18 cellular contexts compared by ENCODE assay signal in genomic region chr1:53656062-53656915, GRCh38.
DNase-seq lines count a peak whose midpoint lies in the region; ATAC-seq and TF ChIP-seq lines count a peak whose summit lies in the region.
"Had no signal": no experiment of that assay in that cellular context is flagged by ENCODE, and none has a peak within 500 bp of the region (broad histone marks: within the 10 kb centered on the region; RNA-seq: fewer than 3 reads in every experiment).

No MANE protein-coding gene starts in this region.

- H3K9ac ChIP-seq in mammary epithelial cell (ENCODE audit: insufficient read depth, low read length) (no peak overlapping the region), SK-N-MC (ENCODE audit: insufficient read length) (no peak overlapping the region)

- peaks cover 14% of the 10 kb centered on the region for H3K4me1 Mint-ChIP-seq in MCF 10A (ENCODE audit: insufficient read depth, unreplicated experiment)
- H3K4me1 Mint-ChIP-seq in natural killer cell treated with Interleukin-12 subunit alpha and Interleukin-12 subunit beta and Interleukin-15 and Interleukin-18, amount 100 ng/mL, for 72 hours (ENCODE audit: low read depth in 2 of 2): no peaks in the 10 kb centered on the region
- H3K4me1 Mint-ChIP-seq: activated naive CD8-positive, alpha-beta T cell treated with anti-CD3 and anti-CD28 coated beads, Interleukin-2, amount 10 ng/mL, durations not matched to agents 7 days and 5 days had no signal

- dilution Hi-C loops in mammary epithelial cell (cut with HindIII; ENCODE audit: low sequenced_read_pairs): no loop called here

- H3K79me2 ChIP-seq in mammary epithelial cell (ENCODE audit: insufficient read depth, low read length): no peaks in the 10 kb centered on the region

- no peak overlapping the region for H3K27ac Mint-ChIP-seq in MCF 10A (ENCODE audit: low read depth, unreplicated experiment)
- H3K27ac Mint-ChIP-seq in natural killer cell treated with Interleukin-12 subunit alpha and Interleukin-12 subunit beta and Interleukin-15 and Interleukin-18, amount 100 ng/mL, for 72 hours: no peak overlapping the region
- H3K27ac Mint-ChIP-seq: activated naive CD8-positive, alpha-beta T cell treated with anti-CD3 and anti-CD28 coated beads, Interleukin-2, amount 10 ng/mL, durations not matched to agents 7 days and 5 days had no signal

- no TSS peak for BruUV-seq in mammary epithelial cell (replicated peaks; lab: Mats Ljungman, UMichigan)
- no TSS peak for BruUV-seq in MCF 10A (replicated peaks; lab: Mats Ljungman, UMichigan)

- ATAC-seq in HG02759 (IDR thresholded peaks at IDR 0.05; ENCODE audit: unreplicated experiment) (no peak), GM18867 (IDR thresholded peaks at IDR 0.05; ENCODE audit: unreplicated experiment) (no peak)
- no peak for ATAC-seq in natural killer cell treated with Interleukin-12 subunit alpha and Interleukin-12 subunit beta and Interleukin-15 and Interleukin-18, amount 100 ng/mL, for 72 hours
- ATAC-seq: A549, lower lobe of right lung, pancreas had no signal

- no peak overlapping the region for H3K4me3 ChIP-seq in mammary epithelial cell (replicated peaks in 1 of 3; ENCODE audit: insufficient read depth in 1 of 3, low read depth in 2 of 3, low read length in 3 of 3)
- peak overlapping the region; percentile 56 for H3K4me3 ChIP-seq in SK-N-MC
- H3K4me3 ChIP-seq in fibroblast of the aortic adventitia (ENCODE audit: low read depth, low read length): no peak overlapping the region
- H3K4me3 ChIP-seq in suprapubic skin: no peak overlapping the region
- H3K4me3 ChIP-seq: A549, lower lobe of right lung, pancreas had no signal

- H3K27me3 ChIP-seq in mammary epithelial cell (ENCODE audit: insufficient read depth, low read length) (peaks cover 2% of the 10 kb centered on the region), suprapubic skin (no peaks in the 10 kb centered on the region)
- H3K27me3 ChIP-seq: pancreas had no signal

- DNase-seq in mammary epithelial cell (peak; percentile 17), MCF 10A (ENCODE audit: unreplicated experiment) (no peak), SK-N-MC (ENCODE audit: low read depth, low spot score) (peak; percentile 76), fibroblast of the aortic adventitia (ENCODE audit: low read depth) (peak; percentile 81), suprapubic skin (ENCODE audit: low spot score in 2 of 2) (peak; percentile 41 to 44)
- DNase-seq in natural killer cell treated with Interleukin-12 subunit alpha and Interleukin-12 subunit beta and Interleukin-15 and Interleukin-18, amount 100 ng/mL, for 72 hours (ENCODE audit: low spot score): no peak
- DNase-seq: activated naive CD8-positive, alpha-beta T cell treated with anti-CD3 and anti-CD28 coated beads, Interleukin-2, amount 10 ng/mL, durations not matched to agents 7 days and 5 days; DMS53; H9; hippocampal formation; lower lobe of right lung; NCI-H1105; NCI-H524 treated with DMSO at 0.1 percent for 48 hours; RPMI8226 had no signal

- no peaks in the 10 kb centered on the region for H3K9me3 ChIP-seq in mammary epithelial cell (replicated peaks; ENCODE audit: insufficient read depth, low read length)
- no peaks in the 10 kb centered on the region for H3K9me3 ChIP-seq in SK-N-MC (ENCODE audit: low read depth, low read length)
- no peaks in the 10 kb centered on the region for H3K9me3 ChIP-seq in suprapubic skin
- H3K9me3 ChIP-seq: A549, lower lobe of right lung, pancreas had no signal

- intact Hi-C loops in mammary epithelial cell (cut with micrococcal nuclease): no loop called here
- intact Hi-C loops in MCF 10A (cut with micrococcal nuclease): no loop called here

- no peaks in the 10 kb centered on the region for H3K36me3 Mint-ChIP-seq in MCF 10A (ENCODE audit: insufficient read depth, unreplicated experiment)
- H3K36me3 Mint-ChIP-seq in natural killer cell treated with Interleukin-12 subunit alpha and Interleukin-12 subunit beta and Interleukin-15 and Interleukin-18, amount 100 ng/mL, for 72 hours: no peaks in the 10 kb centered on the region
- H3K36me3 Mint-ChIP-seq: activated naive CD8-positive, alpha-beta T cell treated with anti-CD3 and anti-CD28 coated beads, Interleukin-2, amount 10 ng/mL, durations not matched to agents 7 days and 5 days had no signal

- no peak for TF ChIP-seq EP300 in suprapubic skin (IDR thresholded peaks at IDR 0.05)

- no peaks in the 10 kb centered on the region for H4K20me1 ChIP-seq in mammary epithelial cell (ENCODE audit: insufficient read depth, low read length)

- H3K27me3 Mint-ChIP-seq in MCF 10A (ENCODE audit: insufficient read depth, unreplicated experiment): peaks cover 34% of the 10 kb centered on the region
- H3K27me3 Mint-ChIP-seq in natural killer cell treated with Interleukin-12 subunit alpha and Interleukin-12 subunit beta and Interleukin-15 and Interleukin-18, amount 100 ng/mL, for 72 hours: peaks cover 18 to 26% of the 10 kb centered on the region in 2 donors

- no peak overlapping the region for H2AFZ ChIP-seq in mammary epithelial cell (ENCODE audit: low read depth, low read length)

- H3K36me3 ChIP-seq in mammary epithelial cell (ENCODE audit: insufficient read depth, low read length): no peaks in the 10 kb centered on the region
- no peaks in the 10 kb centered on the region for H3K36me3 ChIP-seq in SK-N-MC (ENCODE audit: insufficient read depth, low read length)
- H3K36me3 ChIP-seq in suprapubic skin: no peaks in the 10 kb centered on the region
- H3K36me3 ChIP-seq: lower lobe of right lung, pancreas had no signal

- no peak for TF ChIP-seq POLR2A in suprapubic skin (IDR thresholded peaks at IDR 0.05)

- H3K4me1 ChIP-seq in mammary epithelial cell (ENCODE audit: insufficient read depth, low read length) (no peaks in the 10 kb centered on the region), suprapubic skin (peaks cover 10% of the 10 kb centered on the region)
- H3K4me1 ChIP-seq: A549, lower lobe of right lung, pancreas had no signal

- H3K27ac ChIP-seq in mammary epithelial cell (ENCODE audit: insufficient read depth, low read depth, low read length) (no peak overlapping the region), SK-N-MC (peak overlapping the region; percentile 69), suprapubic skin (no peak overlapping the region)
- H3K27ac ChIP-seq: A549, lower lobe of right lung, pancreas had no signal

- 13% methylated on average over 14 of the region's 15 CpGs for WGBS in mammary epithelial cell (ENCODE audit: low coverage, missing lambda C conversion rate)
- 44% methylated on average over 14 of the region's 15 CpGs for WGBS in suprapubic skin

- H3K4me2 ChIP-seq in mammary epithelial cell (ENCODE audit: insufficient read depth, low read depth, low read length): no peak overlapping the region
- H3K4me2 ChIP-seq: A549 had no signal

- TF ChIP-seq CTCF in mammary epithelial cell (conservative IDR thresholded peaks at IDR 0.05 in 1 of 2, IDR thresholded peaks at IDR 0.05 in 1 of 2; ENCODE audit: extremely low read depth in 1 of 2, insufficient read depth in 1 of 2, low read depth in 1 of 2, low read length in 2 of 2) (no peak), MCF 10A (IDR thresholded peaks at IDR 0.05; ENCODE audit: unreplicated experiment) (no peak), fibroblast of the aortic adventitia (IDR thresholded peaks at IDR 0.05; ENCODE audit: insufficient read depth, low read length) (no peak), suprapubic skin (IDR thresholded peaks at IDR 0.05) (no peak)

- CTCF ChIA-PET in mammary epithelial cell (lab: Charles Lee; ENCODE audit: low non-redundant PET) (no interaction called here), MCF 10A (lab: Yijun Ruan, JAX) (interaction anchor here (0.8 kb wide), 1 partner anchor 25 kb away, joined by 3 read pairs; no protein-coding TSS in a partner anchor)

- POLR2A ChIA-PET in MCF 10A (lab: Yijun Ruan, JAX): no interaction called here

- no peaks in the 10 kb centered on the region for H3K9me3 Mint-ChIP-seq in MCF 10A (ENCODE audit: unreplicated experiment)
- H3K9me3 Mint-ChIP-seq in natural killer cell treated with Interleukin-12 subunit alpha and Interleukin-12 subunit beta and Interleukin-15 and Interleukin-18, amount 100 ng/mL, for 72 hours: no peaks in the 10 kb centered on the region
- H3K9me3 Mint-ChIP-seq: activated naive CD8-positive, alpha-beta T cell treated with anti-CD3 and anti-CD28 coated beads, Interleukin-2, amount 10 ng/mL, durations not matched to agents 7 days and 5 days; H9 had no signal

- no peak overlapping the region for H3K4me3 Mint-ChIP-seq in MCF 10A (ENCODE audit: unreplicated experiment)
- H3K4me3 Mint-ChIP-seq in natural killer cell treated with Interleukin-12 subunit alpha and Interleukin-12 subunit beta and Interleukin-15 and Interleukin-18, amount 100 ng/mL, for 72 hours: no peak overlapping the region
- H3K4me3 Mint-ChIP-seq: activated naive CD8-positive, alpha-beta T cell treated with anti-CD3 and anti-CD28 coated beads, Interleukin-2, amount 10 ng/mL, durations not matched to agents 7 days and 5 days; H9 had no signal

- in situ Hi-C loops in mammary epithelial cell (cut with MboI; ENCODE audit: low sequenced_read_pairs in 2 of 2): loop anchor here in 1 of 2 donors (25.0 kb wide), 1 partner anchor 169 kb away; no protein-coding TSS in a partner anchor

Comparison
In these comparisons a context has a peak if more than half of its experiments do, and no peak if none do; other contexts are left out.
1. DNase-seq: peak in mammary epithelial cell (single experiment), SK-N-MC (single experiment), fibroblast of the aortic adventitia (single experiment) and suprapubic skin (2 of 2); none in MCF 10A (single experiment) and natural killer cell treated with Interleukin-12 subunit alpha and Interleukin-12 subunit beta and Interleukin-15 and Interleukin-18, amount 100 ng/mL, for 72 hours (single experiment).